Comparison of ENCODE assay signal across 10 cellular contexts in genomic region chr19:35040474-35040825, GRCh38. TPM values are rescaled to one million over a fixed set of nuclear protein-coding genes. Genes with fewer than 3 reads are reported as not detected.
A peak's percentile ranks its signal among the peaks of the same experiment; 100 is the strongest.
DNase-seq lines count a peak whose midpoint lies in the region; ATAC-seq and TF ChIP-seq lines count a peak whose summit lies in the region.
"Had no signal": no experiment of that assay in that cellular context is flagged by ENCODE, and none has a peak within 500 bp of the region (broad histone marks: within the 10 kb centered on the region; RNA-seq: fewer than 3 reads in every experiment).

No MANE protein-coding gene starts in this region.

- peak overlapping the region in 2 of 3 donors; percentile 21 to 34 for H3K4me3 ChIP-seq in breast epithelium
- peak overlapping the region; percentile 15 for H3K4me3 ChIP-seq in colonic mucosa
- H3K4me3 ChIP-seq in transverse colon: no peak overlapping the region

- DNase-seq in breast epithelium (ENCODE audit: low spot score in 2 of 2) (no peak), MCF 10A (ENCODE audit: unreplicated experiment) (no peak), colonic mucosa (no peak), transverse colon (no peak), SW480 (ENCODE audit: low spot score) (no peak), EL (no peak), NCI-H226 (no peak)
- DNase-seq in naive thymus-derived CD8-positive, alpha-beta T cell: peak in 2 of 10 donors; percentile 25 to 30
- DNase-seq: NCI-H1417, retina had no signal

- no peaks in the 10 kb centered on the region for H3K36me3 Mint-ChIP-seq in MCF 10A (ENCODE audit: insufficient read depth, unreplicated experiment)
- H3K36me3 Mint-ChIP-seq in naive thymus-derived CD8-positive, alpha-beta T cell: no peaks in the 10 kb centered on the region

- no peak overlapping the region for H3K4me3 Mint-ChIP-seq in MCF 10A (ENCODE audit: unreplicated experiment)
- H3K4me3 Mint-ChIP-seq in naive thymus-derived CD8-positive, alpha-beta T cell: peak overlapping the region; percentile 80 to 95 (median 87)

- no peak for TF ChIP-seq EP300 in transverse colon (IDR thresholded peaks at IDR 0.05; ENCODE audit: low read depth)

- 34 to 60% methylated on average over 1 to 11 of the region's 11 CpGs for WGBS in transverse colon (ENCODE audit: low coverage in 1 of 2), 2 donors

- H3K36me3 ChIP-seq in breast epithelium: no peaks in the 10 kb centered on the region
- H3K36me3 ChIP-seq in colonic mucosa: no peaks in the 10 kb centered on the region
- H3K36me3 ChIP-seq in transverse colon: no peaks in the 10 kb centered on the region

- POLR2A ChIA-PET in MCF 10A (lab: Yijun Ruan, JAX): no interaction called here
- POLR2A ChIA-PET in naive thymus-derived CD8-positive, alpha-beta T cell (lab: Charles Lee): no interaction called here

- no peak for TF ChIP-seq CTCF in breast epithelium (IDR thresholded peaks at IDR 0.05)
- no peak for TF ChIP-seq CTCF in MCF 10A (IDR thresholded peaks at IDR 0.05; ENCODE audit: unreplicated experiment)
- no peak for TF ChIP-seq CTCF in colonic mucosa (IDR thresholded peaks at IDR 0.05)
- TF ChIP-seq CTCF in transverse colon (IDR thresholded peaks at IDR 0.05): no peak

- intact Hi-C loops in breast epithelium (cut with DNase I; ENCODE audit: low total_unique reads): no loop called here
- intact Hi-C loops in MCF 10A (cut with micrococcal nuclease): no loop called here
- intact Hi-C loops in colonic mucosa (cut with DNase I): no loop called here
- intact Hi-C loops in transverse colon (cut with DNase I; ENCODE audit: low total_unique reads): no loop called here

- TF ChIP-seq POLR2A in breast epithelium (IDR thresholded peaks at IDR 0.05): no peak
- TF ChIP-seq POLR2A in transverse colon (IDR thresholded peaks at IDR 0.05): no peak

- in situ Hi-C loops in transverse colon (cut with MboI; ENCODE audit: low pct_ligation_motif_present in 1 of 4, low pct_unique_long_range_greater_than_20kb in 1 of 4, low sequenced_read_pairs in 3 of 4): no loop called here

- no peak overlapping the region for H3K9ac ChIP-seq in colonic mucosa (ENCODE audit: low read depth in 2 of 2, low read length in 2 of 2)

- H3K9me3 Mint-ChIP-seq in MCF 10A (ENCODE audit: unreplicated experiment): no peaks in the 10 kb centered on the region
- H3K9me3 Mint-ChIP-seq in naive thymus-derived CD8-positive, alpha-beta T cell: no peaks in the 10 kb centered on the region

- CTCF ChIA-PET in MCF 10A (lab: Yijun Ruan, JAX): no interaction called here

- H3K27me3 Mint-ChIP-seq in MCF 10A (ENCODE audit: insufficient read depth, unreplicated experiment): no peaks in the 10 kb centered on the region
- peaks cover 0 to 12% (median 2%) of the 10 kb centered on the region in 5 donors for H3K27me3 Mint-ChIP-seq in naive thymus-derived CD8-positive, alpha-beta T cell

- no peaks in the 10 kb centered on the region for H3K27me3 ChIP-seq in breast epithelium
- H3K27me3 ChIP-seq in colonic mucosa: peaks cover 4% of the 10 kb centered on the region
- H3K27me3 ChIP-seq in transverse colon: peaks cover 23% of the 10 kb centered on the region

- no peaks in the 10 kb centered on the region for H3K4me1 Mint-ChIP-seq in MCF 10A (ENCODE audit: insufficient read depth, unreplicated experiment)
- H3K4me1 Mint-ChIP-seq in naive thymus-derived CD8-positive, alpha-beta T cell: peaks cover 34 to 49% (median 48%) of the 10 kb centered on the region in 4 donors

- H3K27ac ChIP-seq in breast epithelium (peak overlapping the region; percentile 78 to 81), colonic mucosa (no peak overlapping the region), transverse colon (peak overlapping the region; percentile 22 to 55 (median 46))

- H3K4me1 ChIP-seq in breast epithelium: peaks cover 0 to 9% of the 10 kb centered on the region in 2 donors
- H3K4me1 ChIP-seq in colonic mucosa: no peaks in the 10 kb centered on the region
- H3K4me1 ChIP-seq in transverse colon: peaks cover 14 to 37% (median 23%) of the 10 kb centered on the region in 4 donors

- BruUV-seq in MCF 10A (replicated peaks; lab: Mats Ljungman, UMichigan): no TSS peak

- ATAC-seq in naive thymus-derived CD8-positive, alpha-beta T cell: peak; percentile 56 to 65

- no peak overlapping the region for H3K27ac Mint-ChIP-seq in MCF 10A (ENCODE audit: low read depth, unreplicated experiment)
- H3K27ac Mint-ChIP-seq in naive thymus-derived CD8-positive, alpha-beta T cell: peak overlapping the region in 9 of 10 donors; percentile 12 to 92 (median 84)

- H3K9me3 ChIP-seq in breast epithelium (no peaks in the 10 kb centered on the region), colonic mucosa (no peaks in the 10 kb centered on the region), transverse colon (no peaks in the 10 kb centered on the region)

RNA-seq across cellular contexts. Expression of gene HPN, which starts 1.1 kb away (rescaled TPM):
- total RNA-seq in breast epithelium (10 to 100 TPM in 1 of 3 donors, 1 to 10 TPM in 2; 1.8 to 18.0 (median 8.5) TPM), MCF 10A (2022) (not detected in 2 replicates), colonic mucosa (1 to 10 TPM in 1 of 2 donors, under 1 TPM in 1; 0.27 to 1.0 TPM), transverse colon (under 1 TPM in 2 of 4 donors, not detected in 2; 0.32 to 0.68 TPM)
- total RNA-seq in naive thymus-derived CD8-positive, alpha-beta T cell: under 1 TPM in 1 of 2 experiments, not detected in 1; 0.16 TPM
- under 1 TPM in 1 of 3 donors, not detected in 2; 0.16 TPM for polyA plus RNA-seq in naive thymus-derived CD8-positive, alpha-beta T cell

RNA-seq across cellular contexts. Expression of gene SCN1B, which starts 10.2 kb away (rescaled TPM):
- 10 to 100 TPM in 1 of 3 donors, 1 to 10 TPM in 2; 5.1 to 14.6 (median 8.5) TPM for total RNA-seq in breast epithelium
- 0.19 and 0.27 TPM in 2 replicates for total RNA-seq in MCF 10A (2022)
- 1 to 10 TPM; 1.8 to 2.1 TPM for total RNA-seq in colonic mucosa
- total RNA-seq in naive thymus-derived CD8-positive, alpha-beta T cell: 1 to 10 TPM; 1.6 to 2.1 TPM
- under 1 TPM in 2 of 3 donors, not detected in 1; 0.27 to 0.28 TPM for polyA plus RNA-seq in naive thymus-derived CD8-positive, alpha-beta T cell
- total RNA-seq in transverse colon: 10 to 100 TPM in 1 of 4 donors, 1 to 10 TPM in 2, under 1 TPM in 1; 0.60 to 14.2 (median 3.2) TPM

RNA-seq across cellular contexts. Expression of gene GRAMD1A, which starts 40.3 kb away (rescaled TPM):
- total RNA-seq in breast epithelium (10 to 100 TPM; 30.6 to 56.0 (median 38.6) TPM), MCF 10A (2022) (46.7 and 48.1 TPM in 2 replicates), colonic mucosa (10 to 100 TPM; 26.3 to 31.0 TPM), transverse colon (10 to 100 TPM; 14.2 to 32.1 (median 21.6) TPM)
- total RNA-seq in naive thymus-derived CD8-positive, alpha-beta T cell: 100 to 1,000 TPM; 317 to 335 TPM
- polyA plus RNA-seq in naive thymus-derived CD8-positive, alpha-beta T cell: 10 to 100 TPM; 29.5 to 77.0 (median 42.0) TPM

Comparison
In these comparisons a context has a peak if more than half of its experiments do, and no peak if none do; other contexts are left out.
1. H3K4me3 ChIP-seq: peak in breast epithelium (2 of 3) and colonic mucosa (single experiment); none in transverse colon (0 of 4).